In the genomic region with DNA sequence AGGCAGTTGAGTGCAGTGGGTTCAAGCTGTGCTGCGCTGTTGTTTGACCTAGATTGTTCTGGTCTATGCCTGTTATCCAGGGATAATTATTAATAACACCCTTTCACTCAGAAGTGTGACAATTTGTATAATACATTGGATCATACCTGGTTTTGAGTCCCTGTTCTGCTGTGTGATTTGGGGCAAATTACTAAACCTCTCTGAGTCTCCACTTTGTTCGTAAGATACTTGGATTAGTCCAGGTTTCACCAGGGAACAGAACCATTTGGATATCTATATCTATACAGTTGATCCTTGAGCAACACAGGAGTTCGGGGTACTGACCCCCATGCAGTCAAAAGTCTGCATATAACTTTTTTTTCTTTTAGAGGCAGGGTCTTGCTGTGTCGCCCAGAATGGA, we compare ENCODE assay signal across 1 cellular context.
A peak's percentile ranks its signal among the peaks of the same experiment; 100 is the strongest.
TF ChIP-seq lines count a peak whose summit lies in the region.

No MANE protein-coding gene starts in this region.

TF ChIP-seq in K562, 482 proteins besides CTCF, POLR2A, EP300 and RAD21 (continued from another document):
- TF ChIP-seq CC2D1A (IDR thresholded peaks at IDR 0.05) (no peak), ZNF780A (CRISPR knock-in tag; IDR thresholded peaks at IDR 0.05) (no peak), PRMT5 (CRISPR knock-in tag; IDR thresholded peaks at IDR 0.05) (no peak), ZNF174 (CRISPR knock-in tag; IDR thresholded peaks at IDR 0.05) (no peak), GTF2F1 (IDR thresholded peaks at IDR 0.05; ENCODE audit: low read depth, low read length) (no peak), SAP30 (IDR thresholded peaks at IDR 0.05; ENCODE audit: borderline replicate concordance, insufficient read depth, low read depth, low read length, poor library complexity, severe bottlenecking) (no peak), ZNF584 (CRISPR knock-in tag; IDR thresholded peaks at IDR 0.05; ENCODE audit: low read depth) (no peak), RFX1 (IDR thresholded peaks at IDR 0.05) (no peak), ZNF444 (CRISPR knock-in tag; IDR thresholded peaks at IDR 0.05) (no peak), BCOR (IDR thresholded peaks at IDR 0.05) (peak; percentile 88), STAG1 (CRISPR knock-in tag; IDR thresholded peaks at IDR 0.05; ENCODE audit: borderline replicate concordance) (no peak), CREB3L1 (IDR thresholded peaks at IDR 0.05; ENCODE audit: borderline replicate concordance, low read depth) (no peak), E4F1 (CRISPR knock-in tag; IDR thresholded peaks at IDR 0.05; ENCODE audit: borderline replicate concordance) (no peak), RBM25 (IDR thresholded peaks at IDR 0.05; ENCODE audit: low read depth, low read length, severe bottlenecking) (peak; percentile 95), KDM1A (IDR thresholded peaks at IDR 0.05) (peak; percentile 69 to 74; a peak in 3 of 4 replicates), CEBPG (CRISPR knock-in tag; IDR thresholded peaks at IDR 0.05) (no peak), CEBPG (tag; conservative IDR thresholded peaks at IDR 0.05 in 1 of 2, IDR thresholded peaks at IDR 0.05 in 1 of 2) (no peak), RNF2 (IDR thresholded peaks at IDR 0.05) (no peak), ZNF766 (CRISPR knock-in tag; conservative IDR thresholded peaks at IDR 0.05) (no peak), MEF2D (tag; conservative IDR thresholded peaks at IDR 0.05; ENCODE audit: low read depth) (no peak), ZBTB7A (IDR thresholded peaks at IDR 0.05; ENCODE audit: borderline replicate concordance, control insufficient read depth, low read depth, low read length) (no peak), BRD9 (IDR thresholded peaks at IDR 0.05; ENCODE audit: low read depth, partially characterized antibody) (no peak)
- TF ChIP-seq, protein P1, sequence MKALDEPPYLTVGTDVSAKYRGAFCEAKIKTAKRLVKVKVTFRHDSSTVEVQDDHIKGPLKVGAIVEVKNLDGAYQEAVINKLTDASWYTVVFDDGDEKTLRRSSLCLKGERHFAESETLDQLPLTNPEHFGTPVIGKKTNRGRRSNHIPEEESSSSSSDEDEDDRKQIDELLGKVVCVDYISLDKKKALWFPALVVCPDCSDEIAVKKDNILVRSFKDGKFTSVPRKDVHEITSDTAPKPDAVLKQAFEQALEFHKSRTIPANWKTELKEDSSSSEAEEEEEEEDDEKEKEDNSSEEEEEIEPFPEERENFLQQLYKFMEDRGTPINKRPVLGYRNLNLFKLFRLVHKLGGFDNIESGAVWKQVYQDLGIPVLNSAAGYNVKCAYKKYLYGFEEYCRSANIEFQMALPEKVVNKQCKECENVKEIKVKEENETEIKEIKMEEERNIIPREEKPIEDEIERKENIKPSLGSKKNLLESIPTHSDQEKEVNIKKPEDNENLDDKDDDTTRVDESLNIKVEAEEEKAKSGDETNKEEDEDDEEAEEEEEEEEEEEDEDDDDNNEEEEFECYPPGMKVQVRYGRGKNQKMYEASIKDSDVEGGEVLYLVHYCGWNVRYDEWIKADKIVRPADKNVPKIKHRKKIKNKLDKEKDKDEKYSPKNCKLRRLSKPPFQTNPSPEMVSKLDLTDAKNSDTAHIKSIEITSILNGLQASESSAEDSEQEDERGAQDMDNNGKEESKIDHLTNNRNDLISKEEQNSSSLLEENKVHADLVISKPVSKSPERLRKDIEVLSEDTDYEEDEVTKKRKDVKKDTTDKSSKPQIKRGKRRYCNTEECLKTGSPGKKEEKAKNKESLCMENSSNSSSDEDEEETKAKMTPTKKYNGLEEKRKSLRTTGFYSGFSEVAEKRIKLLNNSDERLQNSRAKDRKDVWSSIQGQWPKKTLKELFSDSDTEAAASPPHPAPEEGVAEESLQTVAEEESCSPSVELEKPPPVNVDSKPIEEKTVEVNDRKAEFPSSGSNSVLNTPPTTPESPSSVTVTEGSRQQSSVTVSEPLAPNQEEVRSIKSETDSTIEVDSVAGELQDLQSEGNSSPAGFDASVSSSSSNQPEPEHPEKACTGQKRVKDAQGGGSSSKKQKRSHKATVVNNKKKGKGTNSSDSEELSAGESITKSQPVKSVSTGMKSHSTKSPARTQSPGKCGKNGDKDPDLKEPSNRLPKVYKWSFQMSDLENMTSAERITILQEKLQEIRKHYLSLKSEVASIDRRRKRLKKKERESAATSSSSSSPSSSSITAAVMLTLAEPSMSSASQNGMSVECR (CRISPR knock-in tag; IDR thresholded peaks at IDR 0.05), result 0 out of 2 replicates have a peak, but pooled peaks have one; percentile 2
- TF ChIP-seq, protein P2, sequence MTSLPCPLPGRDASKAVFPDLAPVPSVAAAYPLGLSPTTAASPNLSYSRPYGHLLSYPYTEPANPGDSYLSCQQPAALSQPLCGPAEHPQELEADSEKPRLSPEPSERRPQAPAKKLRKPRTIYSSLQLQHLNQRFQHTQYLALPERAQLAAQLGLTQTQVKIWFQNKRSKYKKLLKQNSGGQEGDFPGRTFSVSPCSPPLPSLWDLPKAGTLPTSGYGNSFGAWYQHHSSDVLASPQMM (CRISPR knock-in tag; IDR thresholded peaks at IDR 0.05), result no peak
